8 cellular contexts compared by ENCODE assay signal in genomic region chr2:171921970-171922229, GRCh38. TPM values are rescaled to one million over a fixed set of nuclear protein-coding genes. Genes with fewer than 3 reads are reported as not detected.
DNase-seq lines count a peak whose midpoint lies in the region; ATAC-seq and TF ChIP-seq lines count a peak whose summit lies in the region.

No MANE protein-coding gene starts in this region.

- no peaks in the 10 kb centered on the region for H3K27me3 ChIP-seq in CD4-positive, CD25-positive, alpha-beta regulatory T cell (ENCODE audit: control insufficient read depth, insufficient read depth, low read length)
- H3K27me3 ChIP-seq in KMS-11 (ENCODE audit: insufficient read depth, low read depth) (no peaks in the 10 kb centered on the region), neural progenitor cell (no peaks in the 10 kb centered on the region)

- H3K36me3 ChIP-seq in CD4-positive, CD25-positive, alpha-beta regulatory T cell (ENCODE audit: control insufficient read depth, insufficient read depth, low read length), result peaks cover 5% of the 10 kb centered on the region
- H3K36me3 ChIP-seq in KMS-11 (ENCODE audit: insufficient read depth) (no peaks in the 10 kb centered on the region), neural progenitor cell (peaks cover 3% of the 10 kb centered on the region)

- peaks cover 20% of the 10 kb centered on the region for H3F3A ChIP-seq in neural progenitor cell (ENCODE audit: low read depth)

- H3K27ac Mint-ChIP-seq in CD4-positive, CD25-positive, alpha-beta regulatory T cell, result peak overlapping the region; percentile 96 to 100 (median 98)
- peak overlapping the region; percentile 98 for H3K27ac Mint-ChIP-seq in dendritic cell treated with granulocyte-macrophage colony-stimulating factor and Interleukin-4, amounts not matched to agents 40 ng/mL and 50 ng/mL, for 4 days
- H3K27ac Mint-ChIP-seq in neural progenitor cell, result peak overlapping the region; percentile 98

- peaks cover 31% of the 10 kb centered on the region for H3K79me2 ChIP-seq in KMS-11 (ENCODE audit: insufficient read depth, low read depth)
- peaks cover 44% of the 10 kb centered on the region for H3K79me2 ChIP-seq in neural progenitor cell (ENCODE audit: low read depth)

- H3K4me1 Mint-ChIP-seq in CD4-positive, CD25-positive, alpha-beta regulatory T cell, result peaks cover 20 to 46% (median 34%) of the 10 kb centered on the region in 4 donors
- peaks cover 23% of the 10 kb centered on the region for H3K4me1 Mint-ChIP-seq in dendritic cell treated with granulocyte-macrophage colony-stimulating factor and Interleukin-4, amounts not matched to agents 40 ng/mL and 50 ng/mL, for 4 days (ENCODE audit: low read depth)
- H3K4me1 Mint-ChIP-seq in neural progenitor cell, result peaks cover 19% of the 10 kb centered on the region

- peak overlapping the region; percentile 90 to 100 (median 99) for H3K4me3 Mint-ChIP-seq in CD4-positive, CD25-positive, alpha-beta regulatory T cell
- peak overlapping the region; percentile 97 for H3K4me3 Mint-ChIP-seq in dendritic cell treated with granulocyte-macrophage colony-stimulating factor and Interleukin-4, amounts not matched to agents 40 ng/mL and 50 ng/mL, for 4 days
- peak overlapping the region; percentile 93 for H3K4me3 Mint-ChIP-seq in neural progenitor cell

- H3K9ac ChIP-seq in KMS-11, result peak overlapping the region; percentile 88; the same call in 1 of the 2 replicates
- peak overlapping the region; percentile 27 for H3K9ac ChIP-seq in neural progenitor cell

- peak in 1 of 2 donors; percentile 2 for ATAC-seq in CD4-positive, CD25-positive, alpha-beta regulatory T cell (ENCODE audit: low read depth in 2 of 2)
- no peak for ATAC-seq in HG02981 (IDR thresholded peaks at IDR 0.05; ENCODE audit: unreplicated experiment)

- TF ChIP-seq CTCF in KMS-11 (conservative IDR thresholded peaks at IDR 0.05; ENCODE audit: low read depth, low read length) (no peak), neural progenitor cell (IDR thresholded peaks at IDR 0.05) (no peak)

- peaks cover 4% of the 10 kb centered on the region for H3K36me3 Mint-ChIP-seq in CD4-positive, CD25-positive, alpha-beta regulatory T cell
- peaks cover 34% of the 10 kb centered on the region for H3K36me3 Mint-ChIP-seq in dendritic cell treated with granulocyte-macrophage colony-stimulating factor and Interleukin-4, amounts not matched to agents 40 ng/mL and 50 ng/mL, for 4 days (ENCODE audit: low read depth)
- peaks cover 9% of the 10 kb centered on the region for H3K36me3 Mint-ChIP-seq in neural progenitor cell

- peak overlapping the region; percentile 75 for H3K4me3 ChIP-seq in CD4-positive, CD25-positive, alpha-beta regulatory T cell (ENCODE audit: low read depth, low read length)
- H3K4me3 ChIP-seq in KMS-11 (IDR thresholded peaks at IDR 0.05; ENCODE audit: insufficient read depth, low read depth, low read length) (no peak overlapping the region), neural progenitor cell (peak overlapping the region; percentile 77)

- H3K4me2 ChIP-seq in KMS-11 (peak overlapping the region; percentile 75), neural progenitor cell (peak overlapping the region; percentile 76)

- H3K9me3 ChIP-seq in CD4-positive, CD25-positive, alpha-beta regulatory T cell (ENCODE audit: control insufficient read depth in 2 of 2, low read length in 2 of 2), result no peaks in the 10 kb centered on the region
- no peaks in the 10 kb centered on the region for H3K9me3 ChIP-seq in neural progenitor cell (ENCODE audit: low read depth)

- peak overlapping the region; percentile 87 for H2AFZ ChIP-seq in KMS-11 (ENCODE audit: low read depth)
- H2AFZ ChIP-seq in neural progenitor cell (replicated peaks), result peak overlapping the region; percentile 92

- H3K27me3 Mint-ChIP-seq in CD4-positive, CD25-positive, alpha-beta regulatory T cell, result no peaks in the 10 kb centered on the region
- no peaks in the 10 kb centered on the region for H3K27me3 Mint-ChIP-seq in dendritic cell treated with granulocyte-macrophage colony-stimulating factor and Interleukin-4, amounts not matched to agents 40 ng/mL and 50 ng/mL, for 4 days
- H3K27me3 Mint-ChIP-seq in neural progenitor cell (ENCODE audit: insufficient read depth, low read depth), result no peaks in the 10 kb centered on the region

- DNase-seq in CD4-positive, CD25-positive, alpha-beta regulatory T cell, result no peak
- no peak for DNase-seq in neural progenitor cell (ENCODE audit: low spot score)
- no peak for DNase-seq in NCI-H1694 treated with DMSO at 0.1 percent for 48 hours (lab: John Stamatoyannopoulos, UW)
- DNase-seq in NCI-H524 (lab: John Stamatoyannopoulos, UW), result no peak
- no peak for DNase-seq in kidney tubule cell (ENCODE audit: low spot score)

- no peaks in the 10 kb centered on the region for H3K9me3 Mint-ChIP-seq in CD4-positive, CD25-positive, alpha-beta regulatory T cell
- no peaks in the 10 kb centered on the region for H3K9me3 Mint-ChIP-seq in dendritic cell treated with granulocyte-macrophage colony-stimulating factor and Interleukin-4, amounts not matched to agents 40 ng/mL and 50 ng/mL, for 4 days
- no peaks in the 10 kb centered on the region for H3K9me3 Mint-ChIP-seq in neural progenitor cell

- H3K4me1 ChIP-seq in CD4-positive, CD25-positive, alpha-beta regulatory T cell (ENCODE audit: control insufficient read depth, insufficient read depth, low read length, poor library complexity, severe bottlenecking), result peaks cover 22% of the 10 kb centered on the region
- H3K4me1 ChIP-seq in KMS-11 (ENCODE audit: low read depth, poor library complexity, severe bottlenecking) (peaks cover 34% of the 10 kb centered on the region), neural progenitor cell (peaks cover 6% of the 10 kb centered on the region)

- H4K20me1 ChIP-seq in KMS-11 (ENCODE audit: insufficient read depth), result no peaks in the 10 kb centered on the region
- no peaks in the 10 kb centered on the region for H4K20me1 ChIP-seq in neural progenitor cell (ENCODE audit: low read depth)

- peak overlapping the region; percentile 94 for H3K27ac ChIP-seq in CD4-positive, CD25-positive, alpha-beta regulatory T cell (ENCODE audit: insufficient read depth, low read length, poor library complexity, severe bottlenecking)
- H3K27ac ChIP-seq in KMS-11 (peak overlapping the region; percentile 78), neural progenitor cell (peak overlapping the region; percentile 8)

- intact Hi-C loops in dendritic cell treated with granulocyte-macrophage colony-stimulating factor and Interleukin-4, amounts not matched to agents 40 ng/mL and 50 ng/mL, for 4 days (cut with micrococcal nuclease), result loop anchor here (1.0 kb wide), 3 partner anchors 28 to 162 kb away; partner anchors contain the start of gene SLC25A12

RNA-seq across cellular contexts. Expression of gene HAT1, which starts 0.4 kb away (rescaled TPM):
- 28.7 TPM for total RNA-seq in CD4-positive, CD25-positive, alpha-beta regulatory T cell
- polyA plus RNA-seq in CD4-positive, CD25-positive, alpha-beta regulatory T cell, result 10 to 100 TPM; 73.2 to 83.0 (median 80.4) TPM
- 63.6 and 109 TPM in 2 replicates for total RNA-seq in neural progenitor cell (ENCODE audit: low replicate concordance)

RNA-seq across cellular contexts. Expression of gene SLC25A12, which starts 27.9 kb away (rescaled TPM):
- total RNA-seq in CD4-positive, CD25-positive, alpha-beta regulatory T cell, result 19.9 TPM
- polyA plus RNA-seq in CD4-positive, CD25-positive, alpha-beta regulatory T cell, result 10 to 100 TPM; 11.3 to 14.0 (median 12.4) TPM
- total RNA-seq in neural progenitor cell (ENCODE audit: low replicate concordance), result 1.4 and 2.3 TPM in 2 replicates

Comparison
In these comparisons a context has a peak if more than half of its experiments do, and no peak if none do; other contexts are left out.
1. H3K27ac ChIP-seq: peak in every context shown above with its lines; median percentile 94 in CD4-positive, CD25-positive, alpha-beta regulatory T cell; 78 in KMS-11; 8 in neural progenitor cell.